In genomic region chr1:155063550-155064108, GRCh38 we compare ENCODE assay signal across 8 cellular contexts. TPM values are rescaled to one million over a fixed set of nuclear protein-coding genes. Genes with fewer than 3 reads are reported as not detected.
DNase-seq lines count a peak whose midpoint lies in the region; ATAC-seq and TF ChIP-seq lines count a peak whose summit lies in the region.

Gene EFNA4, plus strand, starts transcription at chr1:155063740. Its CDS starts 84 bp downstream, at chr1:155063824.

- H4K8ac ChIP-seq in IMR-90 (ENCODE audit: low read depth in 2 of 2, low read length in 2 of 2): peak within 1 kb of the TSS in 1 of 2 experiments; percentile 36; a peak in 1 of 4 replicates

- dilution Hi-C loops in IMR-90 (cut with HindIII; ENCODE audit: low sequenced_read_pairs, unreplicated experiment): no loop called here

- peak within 1 kb of the TSS; percentile 66 for H2AK9ac ChIP-seq in IMR-90 (replicated peaks; ENCODE audit: low read depth, low read length, poor library complexity)

- no peak within 1 kb of the TSS for H2BK15ac ChIP-seq in IMR-90 (ENCODE audit: low read depth, low read length)

- H3K4me2 ChIP-seq in IMR-90 (ENCODE audit: low read depth, low read length): peak within 1 kb of the TSS; percentile 76

- TF ChIP-seq RAD21 in IMR-90 (IDR thresholded peaks at IDR 0.05; ENCODE audit: low read length): no peak

- in situ Hi-C loops in IMR-90 (cut with MboI; ENCODE audit: low sequenced_read_pairs): no loop called here

- POLR2A ChIA-PET in IMR-90 (lab: Charles Lee; ENCODE audit: unreplicated experiment): no interaction called here

- peak within 1 kb of the TSS; percentile 25; the same call in 1 of the 2 replicates for H4K91ac ChIP-seq in IMR-90 (ENCODE audit: insufficient read depth, low read depth, low read length)

- peaks cover 10 to 17% of the 10 kb centered on the region in 2 experiments for H3K79me1 ChIP-seq in IMR-90 (ENCODE audit: low read depth in 1 of 2, low read length in 2 of 2)

- peak within 1 kb of the TSS; percentile 49 for H3K9ac ChIP-seq in IMR-90 (ENCODE audit: low read depth, low read length)

- peak within 1 kb of the TSS; percentile 37 for H2BK5ac ChIP-seq in IMR-90 (ENCODE audit: low read depth, low read length, poor library complexity, severe bottlenecking)

- no peak within 1 kb of the TSS for H2BK20ac ChIP-seq in IMR-90 (ENCODE audit: low read depth, low read length)

- ATAC-seq in GM21381 (IDR thresholded peaks at IDR 0.05; ENCODE audit: unreplicated experiment) (peak; percentile 63), IMR-90 (ENCODE audit: low read depth) (peak; percentile 91)

- peak; percentile 53; the same call in 1 of the 2 replicates for TF ChIP-seq POLR2A in IMR-90 (IDR thresholded peaks at IDR 0.05; ENCODE audit: low read depth, low read length)

- no peaks in the 10 kb centered on the region for H3K27me3 ChIP-seq in IMR-90 (ENCODE audit: control insufficient read depth, insufficient read depth, low read length)
- no peaks in the 10 kb centered on the region for H3K27me3 ChIP-seq in neuron (ENCODE audit: insufficient read depth, low read length)

- H2AK5ac ChIP-seq in IMR-90 (ENCODE audit: low read depth, low read length): no peak within 1 kb of the TSS

- DNase-seq in DMS 273 (lab: John Stamatoyannopoulos, UW; ENCODE audit: unreplicated experiment): peak; percentile 94
- peak; percentile 80 for DNase-seq in IMR-90
- peak; percentile 51 for DNase-seq in SHP77 treated with DMSO at 0.1 percent for 48 hours (lab: John Stamatoyannopoulos, UW)
- peak; percentile 94 for DNase-seq in activated effector memory CD4-positive, alpha-beta T cell treated with anti-CD3 and anti-CD28 coated beads, Interleukin-2, amount 50 U/mL, for 16 hours
- peak; percentile 73 to 89 for DNase-seq in foreskin fibroblast
- DNase-seq in substantia nigra (lab: John Stamatoyannopoulos, UW): peak in 40 of 49 donors; percentile 8 to 72 (median 46)

- no peak within 1 kb of the TSS for H2BK120ac ChIP-seq in IMR-90 (ENCODE audit: low read depth, low read length)

- BruUV-seq in IMR-90 (replicated peaks; lab: Mats Ljungman, UMichigan): no TSS peak

- no peak within 1 kb of the TSS for H3K18ac ChIP-seq in IMR-90 (ENCODE audit: low read depth, low read length)

- H3K56ac ChIP-seq in IMR-90 (ENCODE audit: extremely low read depth, insufficient read depth, low read length): no peak within 1 kb of the TSS

- H3K4ac ChIP-seq in IMR-90 (ENCODE audit: low read depth, low read length): 0 out of 2 replicates have a peak within 1 kb of the TSS, but pooled peaks have one; percentile 64

- H3K27ac ChIP-seq in IMR-90 (ENCODE audit: insufficient read depth, low read length) (peak within 1 kb of the TSS; percentile 44), substantia nigra (ENCODE audit: low read depth, low read length, poor library complexity, severe bottlenecking) (peak within 1 kb of the TSS; percentile 42)

- 0% methylated on average over 16 of the region's 57 CpGs; no CpG with 5 or more reads in 1 of the 2 experiments for WGBS in IMR-90 (ENCODE audit: extremely low coverage in 2 of 2, insufficient read length in 1 of 2), 2 experiments

- peaks cover 17% of the 10 kb centered on the region for H4K20me1 ChIP-seq in IMR-90 (ENCODE audit: insufficient read depth, low read length)

- CTCF ChIA-PET in IMR-90 (lab: Yijun Ruan, JAX): interaction anchor here (0.6 to 2.1 kb wide), 2 partner anchors 28 to 579 kb away, joined by 5 to 7 read pairs; no protein-coding TSS in a partner anchor

- H3K23ac ChIP-seq in IMR-90 (ENCODE audit: low read depth, low read length): peak within 1 kb of the TSS; percentile 63; the same call in 1 of the 2 replicates

- TF ChIP-seq CTCF in IMR-90 (conservative IDR thresholded peaks at IDR 0.05; ENCODE audit: low read depth, low read length) (no peak), foreskin fibroblast (IDR thresholded peaks at IDR 0.05; ENCODE audit: low read depth, low read length) (no peak)

- H3K36me3 ChIP-seq in IMR-90 (ENCODE audit: control insufficient read depth, insufficient read depth, low read length): peaks cover 10% of the 10 kb centered on the region; the same call in 1 of the 2 replicates
- peaks cover 17% of the 10 kb centered on the region for H3K36me3 ChIP-seq in neuron (ENCODE audit: insufficient read depth, low read length)

- peak within 1 kb of the TSS; percentile 96 for H2AFZ ChIP-seq in IMR-90 (replicated peaks; ENCODE audit: low read length, poor library complexity)
- H2AFZ ChIP-seq in neuron (ENCODE audit: low read depth, low read length): peak within 1 kb of the TSS; percentile 53

- H3K9me1 ChIP-seq in IMR-90 (ENCODE audit: insufficient read depth, low read length): peaks cover 3% of the 10 kb centered on the region; the same call in 1 of the 2 replicates

- H3K9me3 ChIP-seq in IMR-90 (ENCODE audit: control insufficient read depth, insufficient read depth, low read length) (no peaks in the 10 kb centered on the region), neuron (ENCODE audit: low read length) (no peaks in the 10 kb centered on the region)

- H3K4me1 ChIP-seq in IMR-90 (ENCODE audit: control insufficient read depth, insufficient read depth, low read length) (peaks cover 4% of the 10 kb centered on the region; the same call in 1 of the 2 replicates), neuron (ENCODE audit: insufficient read depth, low read length) (peaks cover 20% of the 10 kb centered on the region)

- H3K4me3 ChIP-seq in IMR-90 (ENCODE audit: insufficient read depth, low read depth, low read length) (peak within 1 kb of the TSS; percentile 90), foreskin fibroblast (ENCODE audit: low read depth in 1 of 2, low read length in 2 of 2) (peak within 1 kb of the TSS; percentile 69 to 73), neuron (ENCODE audit: low read length) (peak within 1 kb of the TSS; percentile 78)

- H4K5ac ChIP-seq in IMR-90 (ENCODE audit: low read depth, low read length): no peak within 1 kb of the TSS

- H3K14ac ChIP-seq in IMR-90 (replicated peaks; ENCODE audit: low read depth, low read length): 0 out of 2 replicates have a peak within 1 kb of the TSS, but pooled peaks have one; percentile 27

- intact Hi-C loops in IMR-90 (cut with micrococcal nuclease): loop anchor here (1.0 to 5.0 kb wide), 2 partner anchors 21 to 106 kb away; partner anchors contain the start of gene PBXIP1

TF ChIP-seq in IMR-90, 13 proteins besides CTCF, POLR2A, EP300 and RAD21:
- TF ChIP-seq USF2 (IDR thresholded peaks at IDR 0.05; ENCODE audit: low read depth, low read length): no peak
- peak; percentile 69; the same call in 1 of the 2 replicates for TF ChIP-seq MAZ (IDR thresholded peaks at IDR 0.05; ENCODE audit: borderline replicate concordance, low read depth, low read length)
TF ChIP-seq in IMR-90: peak in this region for 1.

RNA-seq across cellular contexts. Expression of gene EFNA4, which starts in this region (rescaled TPM):
- 3.3 and 3.8 TPM in 2 replicates for total RNA-seq in IMR-90 (2012; rRNA removed)
- 11.8 and 16.3 TPM in 2 replicates for polyA plus RNA-seq in IMR-90 (2012; rRNA removed)
- polyA plus RNA-seq in IMR-90 (2012; cell fraction: cytosol; rRNA removed): 11.9 and 15.9 TPM in 2 replicates
- polyA plus RNA-seq in IMR-90 (2012; cell fraction: nucleus; rRNA removed; ENCODE audit: low replicate concordance): 7.3 and 9.8 TPM in 2 replicates

Comparison
In these comparisons a context has a peak if more than half of its experiments do, and no peak if none do; other contexts are left out.
1. Peak in every context shown above with its lines: DNase-seq, ATAC-seq, H3K4me3 ChIP-seq and H3K27ac ChIP-seq.